ENCODE assay signal across 16 cellular contexts in genomic region chr1:204990721-204991341, GRCh38. TPM values are rescaled to one million over a fixed set of nuclear protein-coding genes. Genes with fewer than 3 reads are reported as not detected.
"Had no signal": no experiment of that assay in that cellular context is flagged by ENCODE, and none has a peak within 500 bp of the region (broad histone marks: within the 10 kb centered on the region; RNA-seq: fewer than 3 reads in every experiment).

No MANE protein-coding gene starts in this region.

- H3K27me3 Mint-ChIP-seq: activated naive CD4-positive, alpha-beta T cell treated with anti-CD3 and anti-CD28 coated beads, Interleukin-2, amount 50 U/mL, for 24 hours had no signal

- H3K27ac ChIP-seq: epithelial cell of prostate, parathyroid adenoma, transverse colon, uterus had no signal

- H3K4me3 Mint-ChIP-seq: activated naive CD4-positive, alpha-beta T cell treated with anti-CD3 and anti-CD28 coated beads, Interleukin-2, amount 50 U/mL, for 24 hours had no signal

- ATAC-seq: left lung had no signal

- DNase-seq: activated CD4-positive, alpha-beta T cell treated with anti-CD3 and anti-CD28 coated beads, Interleukin-2, amount 50 U/mL, for 48 hours; activated gamma-delta T cell; dermis blood vessel endothelial cell; glutamatergic neuron; stimulated activated naive CD4-positive, alpha-beta T cell; T-helper 2 cell; transverse colon; uterus had no signal

- H3K27me3 ChIP-seq: transverse colon, uterus had no signal

- H3K4me1 ChIP-seq: parathyroid adenoma, transverse colon, uterus had no signal

- H3K36me3 ChIP-seq: left lung, transverse colon, uterus had no signal

- H3K4me3 ChIP-seq: left lung, transverse colon, uterus had no signal

- H3K27ac Mint-ChIP-seq: activated naive CD4-positive, alpha-beta T cell treated with anti-CD3 and anti-CD28 coated beads, Interleukin-2, amount 50 U/mL, for 24 hours had no signal

- H3K9me3 Mint-ChIP-seq: activated naive CD4-positive, alpha-beta T cell treated with anti-CD3 and anti-CD28 coated beads, Interleukin-2, amount 50 U/mL, for 24 hours had no signal

- H3K9me3 ChIP-seq: left lung, transverse colon, uterus had no signal

- FAIRE-seq: astrocyte, keratinocyte had no signal

- H3K36me3 Mint-ChIP-seq: activated naive CD4-positive, alpha-beta T cell treated with anti-CD3 and anti-CD28 coated beads, Interleukin-2, amount 50 U/mL, for 24 hours had no signal

- H2AFZ ChIP-seq: parathyroid adenoma had no signal

- H3K9ac ChIP-seq: parathyroid adenoma had no signal

- H3K79me2 ChIP-seq: parathyroid adenoma had no signal

RNA-seq across cellular contexts. Expression of gene CNTN2, which starts 52.2 kb away (rescaled TPM):
- total RNA-seq: chondrocyte, dermis blood vessel endothelial cell, fibroblast of lung, left lung had no signal
- polyA plus RNA-seq: fibroblast of lung, keratinocyte had no signal
